Comparison of ENCODE assay signal across 1 cellular context in genomic region chr4:147388016-147388415, GRCh38.
TF ChIP-seq lines count a peak whose summit lies in the region.

No MANE protein-coding gene starts in this region.

TF ChIP-seq in IMR-90, 13 proteins besides CTCF, POLR2A, EP300 and RAD21 (continued from another document):
- TF ChIP-seq, protein P1, sequence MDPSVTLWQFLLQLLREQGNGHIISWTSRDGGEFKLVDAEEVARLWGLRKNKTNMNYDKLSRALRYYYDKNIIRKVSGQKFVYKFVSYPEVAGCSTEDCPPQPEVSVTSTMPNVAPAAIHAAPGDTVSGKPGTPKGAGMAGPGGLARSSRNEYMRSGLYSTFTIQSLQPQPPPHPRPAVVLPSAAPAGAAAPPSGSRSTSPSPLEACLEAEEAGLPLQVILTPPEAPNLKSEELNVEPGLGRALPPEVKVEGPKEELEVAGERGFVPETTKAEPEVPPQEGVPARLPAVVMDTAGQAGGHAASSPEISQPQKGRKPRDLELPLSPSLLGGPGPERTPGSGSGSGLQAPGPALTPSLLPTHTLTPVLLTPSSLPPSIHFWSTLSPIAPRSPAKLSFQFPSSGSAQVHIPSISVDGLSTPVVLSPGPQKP (IDR thresholded peaks at IDR 0.05; ENCODE audit: borderline replicate concordance, low read depth, low read length): no peak
- TF ChIP-seq MAFK (IDR thresholded peaks at IDR 0.05; ENCODE audit: low read depth, low read length): no peak
